8 cellular contexts compared by ENCODE assay signal in genomic region chr16:4184038-4184702, GRCh38. TPM values are rescaled to one million over a fixed set of nuclear protein-coding genes. Genes with fewer than 3 reads are reported as not detected.
A peak's percentile ranks its signal among the peaks of the same experiment; 100 is the strongest.
DNase-seq lines count a peak whose midpoint lies in the region; ATAC-seq and TF ChIP-seq lines count a peak whose summit lies in the region.

No MANE protein-coding gene starts in this region.

- peak overlapping the region; percentile 77 for H3K4me3 Mint-ChIP-seq in chondrocyte (ENCODE audit: unreplicated experiment)

- CTCF ChIA-PET in AG04450 (lab: Charles Lee), result no interaction called here

- H3K36me3 ChIP-seq in HUES6 (ENCODE audit: control insufficient read depth, insufficient read depth, low read length) (no peaks in the 10 kb centered on the region), mucosa of rectum (ENCODE audit: control insufficient read depth in 2 of 2, insufficient read depth in 2 of 2, low read length in 2 of 2) (no peaks in the 10 kb centered on the region)

- H3K27ac ChIP-seq in AG04450 (ENCODE audit: low read depth, low read length) (no peak overlapping the region), HUES6 (ENCODE audit: low read depth, low read length) (no peak overlapping the region), mucosa of rectum (ENCODE audit: low read depth in 2 of 2, low read length in 2 of 2) (peak overlapping the region; percentile 92 to 93)

- H3K27me3 Mint-ChIP-seq in chondrocyte (ENCODE audit: low read depth), result peaks cover 2% of the 10 kb centered on the region

- H3K4me1 Mint-ChIP-seq in chondrocyte (ENCODE audit: low read depth), result peaks cover 7% of the 10 kb centered on the region

- TF ChIP-seq CTCF in AG04450 (IDR thresholded peaks at IDR 0.05; ENCODE audit: low read depth, low read length) (no peak), chondrocyte (IDR thresholded peaks at IDR 0.05) (no peak)

- no peaks in the 10 kb centered on the region for H3K9me3 Mint-ChIP-seq in chondrocyte (ENCODE audit: low read depth)

- DNase-seq in AG04450 (ENCODE audit: low read depth, low spot score), result no peak
- DNase-seq in chondrocyte (ENCODE audit: low spot score), result peak; percentile 86
- DNase-seq in NCI-H524 treated with DMSO at 0.1 percent for 48 hours (lab: John Stamatoyannopoulos, UW), result no peak
- DNase-seq in H4 (ENCODE audit: low spot score), result no peak
- DNase-seq in GOT3 (lab: John Stamatoyannopoulos, UW), result no peak

- no peaks in the 10 kb centered on the region for H3K9me3 ChIP-seq in AG04450 (ENCODE audit: control insufficient read depth, insufficient read depth, low read length)
- no peaks in the 10 kb centered on the region for H3K9me3 ChIP-seq in HUES6 (ENCODE audit: control insufficient read depth, insufficient read depth, low read depth, low read length)
- H3K9me3 ChIP-seq in mucosa of rectum (ENCODE audit: control insufficient read depth in 2 of 2, low read length in 2 of 2), result no peaks in the 10 kb centered on the region

- POLR2A ChIA-PET in AG04450 (lab: Yijun Ruan, JAX), result interaction anchor here (0.6 to 0.9 kb wide), 5 partner anchors 9 to 335 kb away, joined by 3 to 5 read pairs (median 4); no protein-coding TSS in a partner anchor

- ATAC-seq in GM18867 (IDR thresholded peaks at IDR 0.05; ENCODE audit: unreplicated experiment), result no peak

- H3K4me1 ChIP-seq in HUES6 (ENCODE audit: control insufficient read depth, insufficient read depth, low read length), result peaks cover 4% of the 10 kb centered on the region; the same call in 1 of the 2 replicates
- H3K4me1 ChIP-seq in mucosa of rectum (ENCODE audit: control insufficient read depth in 2 of 2, insufficient read depth in 2 of 2, low read length in 2 of 2), result peaks cover 4 to 7% of the 10 kb centered on the region in 2 donors

- H3K36me3 Mint-ChIP-seq in chondrocyte (ENCODE audit: low read depth), result no peaks in the 10 kb centered on the region

- H3K27me3 ChIP-seq in AG04450 (ENCODE audit: control insufficient read depth, insufficient read depth, low read length) (peaks cover 2% of the 10 kb centered on the region), HUES6 (ENCODE audit: control insufficient read depth, insufficient read depth, low read length) (peaks cover 2% of the 10 kb centered on the region; the same call in 1 of the 2 replicates), mucosa of rectum (ENCODE audit: control insufficient read depth in 2 of 2, insufficient read depth in 2 of 2, low read length in 2 of 2) (peaks cover 0 to 5% of the 10 kb centered on the region in 2 donors)

- peak overlapping the region; percentile 75 for H3K4me3 ChIP-seq in AG04450 (ENCODE audit: low read depth, low read length)
- H3K4me3 ChIP-seq in HUES6 (ENCODE audit: low read depth, low read length), result peak overlapping the region; percentile 86
- peak overlapping the region; percentile 82 to 84 for H3K4me3 ChIP-seq in mucosa of rectum (ENCODE audit: low read length in 2 of 2)

- H3K9ac ChIP-seq in HUES6 (ENCODE audit: low read length) (peak overlapping the region; percentile 42), mucosa of rectum (ENCODE audit: low read depth in 1 of 2, low read length in 2 of 2) (peak overlapping the region in 1 of 2 donors; percentile 89)

- H3K27ac Mint-ChIP-seq in chondrocyte (ENCODE audit: unreplicated experiment), result peak overlapping the region; percentile 59

RNA-seq across cellular contexts. Expression of gene SRL, which starts 57.7 kb away (rescaled TPM):
- 0.05 TPM in 2 replicates for polyA plus RNA-seq in AG04450 (2011; rRNA removed)
- 0.09 and 0.14 TPM in 2 replicates for polyA minus RNA-seq in AG04450 (2011; rRNA and poly(A)+ RNA removed)
- not detected in 3 replicates for total RNA-seq in chondrocyte
- total RNA-seq in H4 (2014; rRNA removed; shearing (Covaris generic)), result not detected in 2 replicates

Comparison
In these comparisons a context has a peak if more than half of its experiments do, and no peak if none do; other contexts are left out.
1. H3K27ac ChIP-seq: peak in mucosa of rectum (2 of 2); none in AG04450 (single experiment) and HUES6 (single experiment).
2. Peak in every context shown above with its lines, with median percentiles within 50 percentile points of each other: H3K4me3 ChIP-seq.